In the genomic region with DNA sequence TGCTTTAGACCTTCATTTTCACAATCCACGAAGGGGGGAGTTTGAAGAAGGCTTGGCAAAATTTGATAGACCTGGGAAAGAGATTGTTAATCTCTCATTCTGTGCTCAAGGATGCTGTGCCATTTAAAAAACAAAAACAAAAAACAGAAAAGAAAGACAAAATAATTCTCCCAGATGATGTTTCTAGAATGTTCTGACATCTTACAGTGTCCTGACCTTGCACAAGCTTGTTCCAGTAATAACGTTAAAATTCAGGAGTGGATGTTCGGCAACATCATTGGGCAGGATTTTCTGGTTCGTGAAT, we compare ENCODE assay signal across 14 cellular contexts.
A peak's percentile ranks its signal among the peaks of the same experiment; 100 is the strongest.
DNase-seq lines count a peak whose midpoint lies in the region; ATAC-seq and TF ChIP-seq lines count a peak whose summit lies in the region.
"Had no signal": no experiment of that assay in that cellular context is flagged by ENCODE, and none has a peak within 500 bp of the region (broad histone marks: within the 10 kb centered on the region; RNA-seq: fewer than 3 reads in every experiment).

No MANE protein-coding gene starts in this region.

- H3K4me3 ChIP-seq in muscle layer of duodenum (ENCODE audit: low read depth in 1 of 2, low read length in 2 of 2) (no peak overlapping the region), uterus (no peak overlapping the region)
- H3K4me3 ChIP-seq: GM12878, tibial artery had no signal

- H3K36me3 ChIP-seq in muscle layer of duodenum (ENCODE audit: control insufficient read depth in 1 of 2, insufficient read depth in 2 of 2, low read length in 2 of 2) (no peaks in the 10 kb centered on the region), uterus (no peaks in the 10 kb centered on the region)
- H3K36me3 ChIP-seq: tibial artery had no signal

- no peak for TF ChIP-seq CTCF in uterus (IDR thresholded peaks at IDR 0.05)

- no peaks in the 10 kb centered on the region for H3K27me3 ChIP-seq in muscle layer of duodenum (ENCODE audit: low read depth, low read length)
- no peaks in the 10 kb centered on the region for H3K27me3 ChIP-seq in uterus
- H3K27me3 ChIP-seq: tibial artery had no signal

- DNase-seq in activated naive CD8-positive, alpha-beta T cell treated with anti-CD3 and anti-CD28 coated beads, Interleukin-2, amount 50 U/mL, for 24 hours, result no peak
- DNase-seq in activated naive CD8-positive, alpha-beta T cell treated with anti-CD3 and anti-CD28 coated beads for 36 hours, result no peak
- no peak for DNase-seq in uterus
- DNase-seq in DMS53 treated with DMSO at 0.1 percent for 48 hours (lab: John Stamatoyannopoulos, UW; ENCODE audit: unreplicated experiment), result no peak
- DNase-seq in stimulated activated CD8-positive, alpha-beta memory T cell treated with anti-CD3 and anti-CD28 coated beads, Interleukin-4, amount 100 ng/mL, for 48 hours, result no peak
- DNase-seq: activated CD8-positive, alpha-beta memory T cell treated with anti-CD3 and anti-CD28 coated beads, Interleukin-2, amount 50 U/mL, for 48 hours; amniotic stem cell; foreskin melanocyte; NCI-H446 had no signal

- H3K4me1 ChIP-seq in muscle layer of duodenum (ENCODE audit: control insufficient read depth in 1 of 2, insufficient read depth in 2 of 2, low read length in 2 of 2) (peaks cover 62 to 93% of the 10 kb centered on the region in 2 donors), uterus (peaks cover 42 to 47% of the 10 kb centered on the region in 2 donors)

- H3K36me3 Mint-ChIP-seq in activated naive CD8-positive, alpha-beta T cell treated with anti-CD3 and anti-CD28 coated beads, Interleukin-2, amount 50 U/mL, for 24 hours (ENCODE audit: low read depth), result peaks cover 3% of the 10 kb centered on the region
- H3K36me3 Mint-ChIP-seq in activated naive CD8-positive, alpha-beta T cell treated with anti-CD3 and anti-CD28 coated beads for 36 hours, result peaks cover 4% of the 10 kb centered on the region
- H3K36me3 Mint-ChIP-seq in activated T-helper 17 cell treated with anti-CD3 and anti-CD28 coated beads, Interleukin-2, amount 50 U/mL, for 72 hours (ENCODE audit: low read depth), result peaks cover 12% of the 10 kb centered on the region

- H3K4me3 Mint-ChIP-seq in activated naive CD8-positive, alpha-beta T cell treated with anti-CD3 and anti-CD28 coated beads, Interleukin-2, amount 50 U/mL, for 24 hours, result no peak overlapping the region
- H3K4me3 Mint-ChIP-seq in activated naive CD8-positive, alpha-beta T cell treated with anti-CD3 and anti-CD28 coated beads for 36 hours, result no peak overlapping the region
- H3K4me3 Mint-ChIP-seq in activated T-helper 17 cell treated with anti-CD3 and anti-CD28 coated beads, Interleukin-2, amount 50 U/mL, for 72 hours, result peak overlapping the region; percentile 80

- H3K9me3 Mint-ChIP-seq in activated naive CD8-positive, alpha-beta T cell treated with anti-CD3 and anti-CD28 coated beads, Interleukin-2, amount 50 U/mL, for 24 hours, result no peaks in the 10 kb centered on the region
- no peaks in the 10 kb centered on the region for H3K9me3 Mint-ChIP-seq in activated naive CD8-positive, alpha-beta T cell treated with anti-CD3 and anti-CD28 coated beads for 36 hours
- no peaks in the 10 kb centered on the region for H3K9me3 Mint-ChIP-seq in activated T-helper 17 cell treated with anti-CD3 and anti-CD28 coated beads, Interleukin-2, amount 50 U/mL, for 72 hours

- TF ChIP-seq POLR2A in uterus (IDR thresholded peaks at IDR 0.05), result no peak

- intact Hi-C loops in uterus (cut with DNase I; ENCODE audit: low total_unique reads), result loop anchor here (5.0 kb wide), 1 partner anchor 42 kb away; no protein-coding TSS in a partner anchor

- H3K27ac ChIP-seq in muscle layer of duodenum (ENCODE audit: low read length) (peak overlapping the region; percentile 62), uterus (peak overlapping the region; percentile 88 to 91)
- H3K27ac ChIP-seq: tibial artery had no signal

- H3K27me3 Mint-ChIP-seq in activated naive CD8-positive, alpha-beta T cell treated with anti-CD3 and anti-CD28 coated beads, Interleukin-2, amount 50 U/mL, for 24 hours, result no peaks in the 10 kb centered on the region
- H3K27me3 Mint-ChIP-seq in activated naive CD8-positive, alpha-beta T cell treated with anti-CD3 and anti-CD28 coated beads for 36 hours, result no peaks in the 10 kb centered on the region
- no peaks in the 10 kb centered on the region for H3K27me3 Mint-ChIP-seq in activated T-helper 17 cell treated with anti-CD3 and anti-CD28 coated beads, Interleukin-2, amount 50 U/mL, for 72 hours

- no peak for ATAC-seq in activated naive CD8-positive, alpha-beta T cell treated with anti-CD3 and anti-CD28 coated beads, Interleukin-2, amount 50 U/mL, for 24 hours
- ATAC-seq in activated T-helper 17 cell treated with anti-CD3 and anti-CD28 coated beads, Interleukin-2, amount 50 U/mL, for 72 hours (replicated peaks), result no peak
- ATAC-seq in GM19035 (IDR thresholded peaks at IDR 0.05; ENCODE audit: unreplicated experiment), result no peak
- ATAC-seq: GM12878 had no signal

- peaks cover 88% of the 10 kb centered on the region for H3K4me1 Mint-ChIP-seq in activated naive CD8-positive, alpha-beta T cell treated with anti-CD3 and anti-CD28 coated beads, Interleukin-2, amount 50 U/mL, for 24 hours
- H3K4me1 Mint-ChIP-seq in activated naive CD8-positive, alpha-beta T cell treated with anti-CD3 and anti-CD28 coated beads for 36 hours, result peaks cover 66% of the 10 kb centered on the region
- H3K4me1 Mint-ChIP-seq in activated T-helper 17 cell treated with anti-CD3 and anti-CD28 coated beads, Interleukin-2, amount 50 U/mL, for 72 hours, result peaks cover 87% of the 10 kb centered on the region

- H3K9me3 ChIP-seq in muscle layer of duodenum (ENCODE audit: control insufficient read depth in 1 of 2, low read length in 2 of 2) (no peaks in the 10 kb centered on the region), uterus (no peaks in the 10 kb centered on the region)
- H3K9me3 ChIP-seq: tibial artery had no signal

- peak overlapping the region; percentile 54 for H3K27ac Mint-ChIP-seq in activated naive CD8-positive, alpha-beta T cell treated with anti-CD3 and anti-CD28 coated beads, Interleukin-2, amount 50 U/mL, for 24 hours
- no peak overlapping the region for H3K27ac Mint-ChIP-seq in activated naive CD8-positive, alpha-beta T cell treated with anti-CD3 and anti-CD28 coated beads for 36 hours
- H3K27ac Mint-ChIP-seq in activated T-helper 17 cell treated with anti-CD3 and anti-CD28 coated beads, Interleukin-2, amount 50 U/mL, for 72 hours, result peak overlapping the region; percentile 63
